In the genomic region with DNA sequence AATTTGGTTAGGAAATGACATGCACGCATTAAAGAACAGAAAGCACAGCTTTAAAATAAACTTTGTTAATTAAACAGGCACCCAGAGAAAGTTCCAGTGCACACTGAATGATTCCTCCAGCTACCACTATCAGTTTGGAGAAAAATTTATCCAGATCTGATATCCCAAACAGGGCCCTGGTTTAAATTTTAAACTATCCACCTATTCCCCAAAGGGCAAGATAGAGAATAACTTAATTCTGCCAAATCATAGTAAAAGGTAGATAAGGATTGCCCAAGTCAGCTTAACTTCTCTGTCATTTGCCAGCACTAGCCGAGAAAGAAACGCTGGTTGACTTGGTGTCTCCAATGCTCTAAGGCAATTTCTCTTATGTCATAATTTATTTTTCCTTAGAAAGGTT, we compare ENCODE assay signal across 25 cellular contexts.
"Had no signal": no experiment of that assay in that cellular context is flagged by ENCODE, and none has a peak within 500 bp of the region (broad histone marks: within the 10 kb centered on the region; RNA-seq: fewer than 3 reads in every experiment).

No MANE protein-coding gene starts in this region.

- FAIRE-seq: endometrium, islet of Langerhans, keratinocyte had no signal

- ATAC-seq: effector memory CD8-positive, alpha-beta T cell; esophagus mucosa; gastrocnemius medialis; heart right ventricle; left cardiac atrium; lower lobe of right lung; mucosa of descending colon had no signal

- H3K9me3 ChIP-seq: colonic mucosa, esophagus squamous epithelium, gastrocnemius medialis, heart right ventricle, left ventricle myocardium inferior, lower lobe of right lung, mucosa of descending colon had no signal

- H3K4me1 ChIP-seq: colonic mucosa, lower lobe of right lung had no signal

- H3K27me3 ChIP-seq: colonic mucosa, esophagus squamous epithelium, gastrocnemius medialis, heart right ventricle had no signal

- DNase-seq: colonic mucosa; cortex of kidney; effector CD8-positive, alpha-beta T cell; effector memory CD8-positive, alpha-beta T cell; endodermal cell; erythroblast; esophagus squamous epithelium; foreskin fibroblast; foreskin melanocyte; gastrocnemius medialis; glutamatergic neuron; head of caudate nucleus; heart right ventricle; hippocampal formation; left cardiac atrium; left ventricle myocardium inferior; lower lobe of right lung; mesenchymal stem cell; mucosa of descending colon; naive B cell had no signal

- H3K27ac ChIP-seq: colonic mucosa, epithelial cell of prostate, esophagus squamous epithelium, gastrocnemius medialis, heart right ventricle, left ventricle myocardium inferior, lower lobe of right lung had no signal

- H3K4me3 ChIP-seq: colonic mucosa, esophagus squamous epithelium, gastrocnemius medialis, heart right ventricle, left ventricle myocardium inferior, lower lobe of right lung, mucosa of descending colon had no signal

- H3K36me3 ChIP-seq: colonic mucosa, esophagus squamous epithelium, gastrocnemius medialis, heart right ventricle, left ventricle myocardium inferior, lower lobe of right lung had no signal
